Comparison of ENCODE assay signal across 10 cellular contexts in the genomic region with DNA sequence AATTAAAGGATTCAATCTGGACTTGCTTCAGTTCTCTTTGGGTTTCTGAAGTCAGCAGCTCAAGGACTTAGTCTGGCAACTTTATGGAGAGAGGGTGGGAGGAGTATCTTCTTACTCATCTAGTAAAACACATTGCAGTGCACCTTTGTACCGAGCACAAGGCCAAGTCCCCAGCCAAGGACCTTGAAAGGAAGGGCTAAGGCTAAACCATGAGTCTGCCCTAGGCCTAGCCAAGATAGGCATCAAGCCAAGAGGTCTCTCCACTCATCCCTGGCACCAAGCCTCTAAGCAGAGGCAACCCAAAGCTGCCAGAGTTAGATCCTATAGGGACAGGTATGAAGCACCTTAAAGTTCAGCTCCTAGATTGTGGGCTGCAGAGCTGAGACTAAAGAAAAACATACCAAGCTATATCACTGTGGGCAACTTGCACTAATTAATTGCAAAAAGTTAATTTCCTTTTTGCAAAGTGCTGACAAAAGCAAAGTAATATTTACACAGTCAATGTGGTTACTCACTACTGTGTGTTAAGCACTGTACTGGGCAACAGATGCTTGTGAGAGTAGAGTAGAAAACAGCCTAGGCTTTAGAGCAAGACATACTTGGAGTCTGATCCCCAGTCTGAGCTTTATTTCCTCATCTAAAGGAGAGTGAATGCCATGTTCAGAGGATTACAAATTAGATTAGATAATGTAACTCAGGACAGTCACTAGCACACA. TPM values are rescaled to one million over a fixed set of nuclear protein-coding genes. Genes with fewer than 3 reads are reported as not detected.
DNase-seq lines count a peak whose midpoint lies in the region; ATAC-seq lines count a peak whose summit lies in the region.
"Had no signal": no experiment of that assay in that cellular context is flagged by ENCODE, and none has a peak within 500 bp of the region (broad histone marks: within the 10 kb centered on the region; RNA-seq: fewer than 3 reads in every experiment).

No MANE protein-coding gene starts in this region.

- 93% methylated on average over 1 of the region's 1 CpG for WGBS in HUES64

- no peaks in the 10 kb centered on the region for H3K9me3 Mint-ChIP-seq in naive thymus-derived CD4-positive, alpha-beta T cell
- H3K9me3 Mint-ChIP-seq: stimulated activated naive B cell treated with anti-CD40 and anti-IgM and Interleukin-4, amounts not matched to agents 10 μg/mL and 1 μg/mL and 100 μg/mL, for 72 hours had no signal

- H3K4me3 ChIP-seq in HUES64 (ENCODE audit: low read length): no peak overlapping the region
- no peak overlapping the region for H3K4me3 ChIP-seq in naive thymus-derived CD4-positive, alpha-beta T cell (ENCODE audit: low read length)

- H3K36me3 Mint-ChIP-seq in naive thymus-derived CD4-positive, alpha-beta T cell: peaks cover 5 to 25% (median 19%) of the 10 kb centered on the region in 5 donors

- peak overlapping the region; percentile 20; the same call in 1 of the 2 replicates for H3K27ac ChIP-seq in HUES64 (ENCODE audit: low read depth, low read length)
- H3K27ac ChIP-seq in naive thymus-derived CD4-positive, alpha-beta T cell (ENCODE audit: low read depth, low read length): no peak overlapping the region

- DNase-seq in DMS79 (lab: John Stamatoyannopoulos, UW) (peak; percentile 65), amniotic epithelial cell (ENCODE audit: low read depth) (peak; percentile 66), NOMO-1 treated with dmso at 0.1 percent for 144 hours (lab: John Stamatoyannopoulos, UW; ENCODE audit: unreplicated experiment) (no peak)
- no peak for DNase-seq in naive thymus-derived CD4-positive, alpha-beta T cell
- DNase-seq: NCI-H774; stimulated activated naive B cell treated with anti-CD40 and anti-IgM and Interleukin-4, amounts not matched to agents 10 μg/mL and 1 μg/mL and 100 μg/mL, for 72 hours; T1000 had no signal

- peaks cover 5% of the 10 kb centered on the region for H3K4me1 ChIP-seq in HUES64 (ENCODE audit: insufficient read depth, low read length)
- no peaks in the 10 kb centered on the region for H3K4me1 ChIP-seq in naive thymus-derived CD4-positive, alpha-beta T cell (ENCODE audit: control insufficient read depth in 2 of 2, insufficient read depth in 2 of 2, low read length in 2 of 2)

- H3K4me1 Mint-ChIP-seq in naive thymus-derived CD4-positive, alpha-beta T cell: peaks cover 5 to 12% (median 10%) of the 10 kb centered on the region in 7 donors

- H3K9ac ChIP-seq in HUES64 (ENCODE audit: low read depth, low read length): no peak overlapping the region

- CTCF ChIA-PET in naive thymus-derived CD4-positive, alpha-beta T cell (lab: Charles Lee): no interaction called here

- intact Hi-C loops in naive thymus-derived CD4-positive, alpha-beta T cell (cut with micrococcal nuclease): no loop called here

- POLR2A ChIA-PET in naive thymus-derived CD4-positive, alpha-beta T cell (lab: Charles Lee): interaction anchor here (0.8 to 1.6 kb wide), 4 partner anchors 9 to 109 kb away, joined by 3 to 5 read pairs (median 4); partner anchors contain the start of genes MRPL48 and RAB6A

- H3K9me3 ChIP-seq in HUES64 (ENCODE audit: insufficient read depth, low read depth, low read length): no peaks in the 10 kb centered on the region
- no peaks in the 10 kb centered on the region for H3K9me3 ChIP-seq in naive thymus-derived CD4-positive, alpha-beta T cell (ENCODE audit: control insufficient read depth in 2 of 3, low read length in 3 of 3)

- H3K27me3 ChIP-seq in HUES64 (ENCODE audit: insufficient read depth, low read length): no peaks in the 10 kb centered on the region
- no peaks in the 10 kb centered on the region for H3K27me3 ChIP-seq in naive thymus-derived CD4-positive, alpha-beta T cell (ENCODE audit: control insufficient read depth in 2 of 2, insufficient read depth in 2 of 2, low read length in 2 of 2)

- H3K27me3 Mint-ChIP-seq in naive thymus-derived CD4-positive, alpha-beta T cell: no peaks in the 10 kb centered on the region
- H3K27me3 Mint-ChIP-seq: stimulated activated naive B cell treated with anti-CD40 and anti-IgM and Interleukin-4, amounts not matched to agents 10 μg/mL and 1 μg/mL and 100 μg/mL, for 72 hours had no signal

- peaks cover 54% of the 10 kb centered on the region for H3K36me3 ChIP-seq in HUES64 (ENCODE audit: insufficient read depth, low read length)
- H3K36me3 ChIP-seq in naive thymus-derived CD4-positive, alpha-beta T cell (ENCODE audit: control insufficient read depth in 2 of 3, insufficient read depth in 3 of 3, low read length in 3 of 3): peaks cover 0 to 48% (median 0%) of the 10 kb centered on the region in 3 experiments

- peak overlapping the region in 6 of 9 donors; percentile 18 to 74 (median 47) for H3K27ac Mint-ChIP-seq in naive thymus-derived CD4-positive, alpha-beta T cell
- H3K27ac Mint-ChIP-seq: stimulated activated naive B cell treated with anti-CD40 and anti-IgM and Interleukin-4, amounts not matched to agents 10 μg/mL and 1 μg/mL and 100 μg/mL, for 72 hours had no signal

- H3K4me3 Mint-ChIP-seq in naive thymus-derived CD4-positive, alpha-beta T cell: no peak overlapping the region
- H3K4me3 Mint-ChIP-seq: stimulated activated naive B cell treated with anti-CD40 and anti-IgM and Interleukin-4, amounts not matched to agents 10 μg/mL and 1 μg/mL and 100 μg/mL, for 72 hours had no signal

- no peak for ATAC-seq in naive thymus-derived CD4-positive, alpha-beta T cell
- ATAC-seq in HG03521 (IDR thresholded peaks at IDR 0.05; ENCODE audit: unreplicated experiment) (no peak), HG03095 (IDR thresholded peaks at IDR 0.05; ENCODE audit: unreplicated experiment) (no peak)
- ATAC-seq: stimulated activated naive B cell treated with anti-CD40 and anti-IgM and Interleukin-4, amounts not matched to agents 10 μg/mL and 1 μg/mL and 100 μg/mL, for 72 hours had no signal

RNA-seq across cellular contexts. Expression of gene COA4, which starts 7.3 kb away (rescaled TPM):
- polyA plus RNA-seq in HUES64 (2013, experiment 1 of 2): 102 TPM
- 93.8 TPM for polyA plus RNA-seq in HUES64 (2013, experiment 2 of 2)
- total RNA-seq in naive thymus-derived CD4-positive, alpha-beta T cell: 10 to 100 TPM; 29.1 to 75.0 (median 58.2) TPM
- polyA plus RNA-seq in naive thymus-derived CD4-positive, alpha-beta T cell: 10 to 100 TPM; 56.2 to 64.8 TPM

RNA-seq across cellular contexts. Expression of gene PAAF1, which starts 7.4 kb away (rescaled TPM):
- polyA plus RNA-seq in HUES64 (2013, experiment 1 of 2): 13.2 TPM
- polyA plus RNA-seq in HUES64 (2013, experiment 2 of 2): 22.6 TPM
- total RNA-seq in naive thymus-derived CD4-positive, alpha-beta T cell: 10 to 100 TPM; 12.4 to 22.7 (median 20.3) TPM
- polyA plus RNA-seq in naive thymus-derived CD4-positive, alpha-beta T cell: 10 to 100 TPM; 19.4 to 26.2 TPM

Comparison
In these comparisons a context has a peak if more than half of its experiments do, and no peak if none do; other contexts are left out.
1. DNase-seq: peak in DMS79 (single experiment) and amniotic epithelial cell (single experiment); none in naive thymus-derived CD4-positive, alpha-beta T cell (0 of 9) and NOMO-1 treated with dmso at 0.1 percent for 144 hours (single experiment).